9 cellular contexts compared by ENCODE assay signal in genomic region chr19:6378036-6378435, GRCh38. TPM values are rescaled to one million over a fixed set of nuclear protein-coding genes. Genes with fewer than 3 reads are reported as not detected.
A peak's percentile ranks its signal among the peaks of the same experiment; 100 is the strongest.
DNase-seq lines count a peak whose midpoint lies in the region; ATAC-seq, FAIRE-seq and TF ChIP-seq lines count a peak whose summit lies in the region.
"Had no signal": no experiment of that assay in that cellular context is flagged by ENCODE, and none has a peak within 500 bp of the region (broad histone marks: within the 10 kb centered on the region; RNA-seq: fewer than 3 reads in every experiment).

No MANE protein-coding gene starts in this region.

- H3K4me3 ChIP-seq in GM23248 (no peak overlapping the region), endothelial cell of umbilical vein (replicated peaks in 1 of 3; ENCODE audit: insufficient read depth in 1 of 3, low read depth in 1 of 3, low read length in 3 of 3) (no peak overlapping the region), osteoblast (ENCODE audit: insufficient read depth, low read length) (no peak overlapping the region), suprapubic skin (no peak overlapping the region)

- no TSS peak for BruUV-seq in endothelial cell of umbilical vein (replicated peaks; lab: Mats Ljungman, UMichigan)

- H3K9ac ChIP-seq in GM23248 (no peak overlapping the region), endothelial cell of umbilical vein (replicated peaks; ENCODE audit: extremely low read depth, insufficient read depth, low read length) (no peak overlapping the region)

- no peak for TF ChIP-seq EP300 in suprapubic skin (IDR thresholded peaks at IDR 0.05)

- no peak overlapping the region for H3K4me2 ChIP-seq in GM23248 (ENCODE audit: unreplicated experiment)
- no peak overlapping the region for H3K4me2 ChIP-seq in endothelial cell of umbilical vein (ENCODE audit: insufficient read depth, low read length)
- H3K4me2 ChIP-seq in osteoblast (ENCODE audit: insufficient read depth, low read length): no peak overlapping the region

- no peaks in the 10 kb centered on the region for H3K9me2 ChIP-seq in GM23248 (ENCODE audit: insufficient read depth)

- H3K9me3 ChIP-seq in GM23248 (ENCODE audit: low read depth) (no peaks in the 10 kb centered on the region), endothelial cell of umbilical vein (replicated peaks; ENCODE audit: control insufficient read depth, insufficient read depth, low read length) (no peaks in the 10 kb centered on the region), osteoblast (ENCODE audit: low read depth, low read length) (no peaks in the 10 kb centered on the region), suprapubic skin (no peaks in the 10 kb centered on the region)

- H3K79me2 ChIP-seq in GM23248 (ENCODE audit: insufficient read depth) (no peaks in the 10 kb centered on the region), endothelial cell of umbilical vein (ENCODE audit: control insufficient read depth, insufficient read depth, low read length) (no peaks in the 10 kb centered on the region), osteoblast (ENCODE audit: insufficient read depth, low read length) (no peaks in the 10 kb centered on the region)

- CTCF ChIA-PET in endothelial cell of umbilical vein (lab: Charles Lee): interaction anchor here (1.0 kb wide), 1 partner anchor 14 kb away, joined by 3 read pairs; no protein-coding TSS in a partner anchor

- peak; percentile 47 for DNase-seq in GM23248
- peak; percentile 0 for DNase-seq in endothelial cell of umbilical vein (ENCODE audit: low read depth, low spot score)
- peak; percentile 86 for DNase-seq in osteoblast (ENCODE audit: insufficient read length, low spot score, missing footprints)
- no peak for DNase-seq in activated CD8-positive, alpha-beta memory T cell treated with anti-CD3 and anti-CD28 coated beads for 24 hours
- DNase-seq in suprapubic skin (ENCODE audit: low spot score in 2 of 2): no peak
- DNase-seq: DMS 273 treated with DMSO at 0.1 percent for 48 hours, head of caudate nucleus had no signal

- in situ Hi-C loops in GM23248 (cut with MboI): no loop called here

- H3K4me1 ChIP-seq in GM23248 (ENCODE audit: insufficient read depth) (peaks cover 10% of the 10 kb centered on the region), endothelial cell of umbilical vein (ENCODE audit: control insufficient read depth, extremely low read depth, insufficient read depth, low read length) (peaks cover 2% of the 10 kb centered on the region), osteoblast (ENCODE audit: insufficient read depth, low read length) (peaks cover 4% of the 10 kb centered on the region), suprapubic skin (peaks cover 22% of the 10 kb centered on the region)

- no peak for FAIRE-seq in endothelial cell of umbilical vein (lab: Jason Lieb, UNC)
- FAIRE-seq: colon had no signal

- TF ChIP-seq POLR2A in endothelial cell of umbilical vein (IDR thresholded peaks at IDR 0.05; ENCODE audit: low read depth, low read length) (no peak), suprapubic skin (IDR thresholded peaks at IDR 0.05) (no peak)

- H3F3A ChIP-seq in GM23248 (ENCODE audit: insufficient read depth): peaks cover 23% of the 10 kb centered on the region; the same call in 1 of the 2 replicates

- TF ChIP-seq CTCF in endothelial cell of umbilical vein (IDR thresholded peaks at IDR 0.05; ENCODE audit: extremely low read depth in 1 of 2, insufficient read depth in 1 of 2, low read depth in 1 of 2, low read length in 2 of 2) (no peak), osteoblast (IDR thresholded peaks at IDR 0.05; ENCODE audit: extremely low read depth, low read depth, low read length) (no peak), suprapubic skin (IDR thresholded peaks at IDR 0.05) (no peak)

- H3K27me3 ChIP-seq in GM23248 (replicated peaks; ENCODE audit: insufficient read depth): no peaks in the 10 kb centered on the region
- no peaks in the 10 kb centered on the region for H3K27me3 ChIP-seq in endothelial cell of umbilical vein (ENCODE audit: control insufficient read depth in 2 of 2, insufficient read depth in 2 of 2, low read length in 2 of 2)
- no peaks in the 10 kb centered on the region for H3K27me3 ChIP-seq in osteoblast (ENCODE audit: insufficient read depth, low read length)
- H3K27me3 ChIP-seq in suprapubic skin: no peaks in the 10 kb centered on the region

- H2AFZ ChIP-seq in GM23248 (no peak overlapping the region), endothelial cell of umbilical vein (ENCODE audit: low read depth, low read length) (no peak overlapping the region), osteoblast (ENCODE audit: low read length) (no peak overlapping the region)

- dilution Hi-C loops in endothelial cell of umbilical vein (cut with MboI; ENCODE audit: extremely low pct_ligation_motif_present, low sequenced_read_pairs): no loop called here

- POLR2A ChIA-PET in endothelial cell of umbilical vein (lab: Charles Lee): no interaction called here

- intact Hi-C loops in endothelial cell of umbilical vein (cut with micrococcal nuclease): no loop called here

- H3K27ac ChIP-seq in GM23248: no peak overlapping the region
- no peak overlapping the region for H3K27ac ChIP-seq in endothelial cell of umbilical vein (ENCODE audit: insufficient read depth, low read depth, low read length)
- H3K27ac ChIP-seq in osteoblast (ENCODE audit: low read depth, low read length): no peak overlapping the region
- no peak overlapping the region for H3K27ac ChIP-seq in suprapubic skin

- ATAC-seq in GM21528 (IDR thresholded peaks at IDR 0.05; ENCODE audit: low FRiP score, unreplicated experiment): no peak

- H3K9me1 ChIP-seq in endothelial cell of umbilical vein (replicated peaks; ENCODE audit: control insufficient read depth, extremely low read depth, insufficient read depth, low read length): no peaks in the 10 kb centered on the region

- 28 to 34% methylated on average over 7 of the region's 7 CpGs for WGBS in GM23248 (ENCODE audit: low coverage in 1 of 2, low lambda C conversion rate in 2 of 2, missing lambda C conversion rate in 2 of 2), 2 experiments
- WGBS in suprapubic skin: 39% methylated on average over 4 of the region's 7 CpGs

- no peaks in the 10 kb centered on the region for H4K20me1 ChIP-seq in GM23248 (ENCODE audit: insufficient read depth)
- no peaks in the 10 kb centered on the region for H4K20me1 ChIP-seq in endothelial cell of umbilical vein (replicated peaks; ENCODE audit: control insufficient read depth, extremely low read depth, insufficient read depth, low read length)
- no peaks in the 10 kb centered on the region for H4K20me1 ChIP-seq in osteoblast (ENCODE audit: insufficient read depth, low read length)

- H3K36me3 ChIP-seq in GM23248 (ENCODE audit: low read depth) (peaks cover 16% of the 10 kb centered on the region; the same call in 1 of the 2 replicates), endothelial cell of umbilical vein (ENCODE audit: control insufficient read depth in 2 of 2, extremely low read depth in 1 of 2, insufficient read depth in 2 of 2, low read length in 2 of 2) (peaks cover 9 to 30% of the 10 kb centered on the region in 2 experiments), osteoblast (ENCODE audit: insufficient read depth, low read length) (peaks cover 37% of the 10 kb centered on the region), suprapubic skin (peaks cover 54% of the 10 kb centered on the region)

RNA-seq across cellular contexts. Expression of gene PSPN, which starts 2.3 kb away (rescaled TPM):
- 0.22 and 0.89 TPM in 2 replicates for total RNA-seq in GM23248 (2014; rRNA removed; shearing (Covaris generic))
- polyA plus RNA-seq in GM23248 (2016; fragmentation: Nextera tagmentation; extraction: Ambion mirVana) (0.72 and 0.75 TPM in 2 replicates), endothelial cell of umbilical vein (0.73 and 0.84 TPM in 2 replicates)
- total RNA-seq in endothelial cell of umbilical vein (1.0 and 1.2 TPM in 2 replicates), osteoblast (1.1 and 1.2 TPM in 2 replicates), suprapubic skin (1 to 10 TPM in 3 of 4 donors, under 1 TPM in 1; 0.40 to 1.8 (median 1.4) TPM)
- polyA plus RNA-seq in endothelial cell of umbilical vein (2011; cell fraction: cytosol; rRNA removed): 0.49 and 0.69 TPM in 2 replicates
- polyA plus RNA-seq in endothelial cell of umbilical vein (2011; cell fraction: nucleus; rRNA removed): 0.66 and 0.77 TPM in 2 replicates
- polyA plus RNA-seq in endothelial cell of umbilical vein (2012): 0.64 and 1.2 TPM in 2 replicates
- polyA minus RNA-seq in endothelial cell of umbilical vein: 0.83 and 0.96 TPM in 2 replicates
- polyA minus RNA-seq in endothelial cell of umbilical vein (2011; cell fraction: cytosol; rRNA and poly(A)+ RNA removed): 1.8 TPM
- polyA minus RNA-seq in endothelial cell of umbilical vein (2011; cell fraction: nucleus; rRNA and poly(A)+ RNA removed): 0.53 and 0.58 TPM in 2 replicates

RNA-seq across cellular contexts. Expression of gene ALKBH7, which starts 5.4 kb away (rescaled TPM):
- 20.2 and 48.5 TPM in 2 replicates for total RNA-seq in GM23248 (2014; rRNA removed; shearing (Covaris generic))
- polyA plus RNA-seq in GM23248 (2016; fragmentation: Nextera tagmentation; extraction: Ambion mirVana): 72.4 and 79.8 TPM in 2 replicates
- 48.8 and 50.4 TPM in 2 replicates for total RNA-seq in endothelial cell of umbilical vein
- 59.4 and 83.2 TPM in 2 replicates for polyA plus RNA-seq in endothelial cell of umbilical vein
- 24.1 and 31.5 TPM in 2 replicates for polyA plus RNA-seq in endothelial cell of umbilical vein (2011; cell fraction: cytosol; rRNA removed)
- polyA plus RNA-seq in endothelial cell of umbilical vein (2011; cell fraction: nucleus; rRNA removed): 8.1 and 13.2 TPM in 2 replicates
- polyA plus RNA-seq in endothelial cell of umbilical vein (2012): 13.4 and 33.2 TPM in 2 replicates
- 7.2 and 9.6 TPM in 2 replicates for polyA minus RNA-seq in endothelial cell of umbilical vein
- 11.7 TPM for polyA minus RNA-seq in endothelial cell of umbilical vein (2011; cell fraction: cytosol; rRNA and poly(A)+ RNA removed)
- 1.5 and 4.6 TPM in 2 replicates for polyA minus RNA-seq in endothelial cell of umbilical vein (2011; cell fraction: nucleus; rRNA and poly(A)+ RNA removed)
- 48.9 and 52.1 TPM in 2 replicates for total RNA-seq in osteoblast
- total RNA-seq in suprapubic skin: 10 to 100 TPM; 34.1 to 74.4 (median 56.9) TPM

RNA-seq across cellular contexts. Expression of gene GTF2F1, which starts 14.9 kb away (rescaled TPM):
- total RNA-seq in GM23248 (2014; rRNA removed; shearing (Covaris generic)): 43.3 and 48.7 TPM in 2 replicates
- polyA plus RNA-seq in GM23248 (2016; fragmentation: Nextera tagmentation; extraction: Ambion mirVana) (41.2 and 44.0 TPM in 2 replicates), endothelial cell of umbilical vein (37.7 and 44.8 TPM in 2 replicates)
- total RNA-seq in endothelial cell of umbilical vein (56.4 and 58.2 TPM in 2 replicates), osteoblast (47.1 and 48.1 TPM in 2 replicates), suprapubic skin (10 to 100 TPM; 31.4 to 46.7 (median 39.4) TPM)
- 60.8 and 67.1 TPM in 2 replicates for polyA plus RNA-seq in endothelial cell of umbilical vein (2011; cell fraction: cytosol; rRNA removed)
- 43.0 and 45.9 TPM in 2 replicates for polyA plus RNA-seq in endothelial cell of umbilical vein (2011; cell fraction: nucleus; rRNA removed)
- polyA plus RNA-seq in endothelial cell of umbilical vein (2012): 56.0 and 87.8 TPM in 2 replicates
- polyA minus RNA-seq in endothelial cell of umbilical vein: 34.0 and 39.6 TPM in 2 replicates
- 26.4 TPM for polyA minus RNA-seq in endothelial cell of umbilical vein (2011; cell fraction: cytosol; rRNA and poly(A)+ RNA removed)
- 7.5 and 12.8 TPM in 2 replicates for polyA minus RNA-seq in endothelial cell of umbilical vein (2011; cell fraction: nucleus; rRNA and poly(A)+ RNA removed)

RNA-seq across cellular contexts. Expression of gene CLPP, which starts 16.7 kb away (rescaled TPM):
- total RNA-seq in GM23248 (2014; rRNA removed; shearing (Covaris generic)): 87.1 and 99.8 TPM in 2 replicates
- polyA plus RNA-seq in GM23248 (2016; fragmentation: Nextera tagmentation; extraction: Ambion mirVana) (96.0 and 101 TPM in 2 replicates), endothelial cell of umbilical vein (314 and 533 TPM in 2 replicates)
- total RNA-seq in endothelial cell of umbilical vein (120 and 137 TPM in 2 replicates), osteoblast (31.5 and 32.4 TPM in 2 replicates), suprapubic skin (10 to 100 TPM; 48.7 to 75.0 (median 72.0) TPM)
- polyA plus RNA-seq in endothelial cell of umbilical vein (2011; cell fraction: cytosol; rRNA removed): 108 and 142 TPM in 2 replicates
- 46.8 and 55.1 TPM in 2 replicates for polyA plus RNA-seq in endothelial cell of umbilical vein (2011; cell fraction: nucleus; rRNA removed)
- polyA plus RNA-seq in endothelial cell of umbilical vein (2012): 84.5 and 117 TPM in 2 replicates
- polyA minus RNA-seq in endothelial cell of umbilical vein: 39.5 and 61.9 TPM in 2 replicates
- 62.6 TPM for polyA minus RNA-seq in endothelial cell of umbilical vein (2011; cell fraction: cytosol; rRNA and poly(A)+ RNA removed)
- polyA minus RNA-seq in endothelial cell of umbilical vein (2011; cell fraction: nucleus; rRNA and poly(A)+ RNA removed): 8.4 and 11.4 TPM in 2 replicates

RNA-seq across cellular contexts. Expression of gene ACER1, which starts 44.6 kb away (rescaled TPM):
- 0.22 and 1.0 TPM in 2 replicates for total RNA-seq in GM23248 (2014; rRNA removed; shearing (Covaris generic))
- polyA plus RNA-seq in GM23248 (2016; fragmentation: Nextera tagmentation; extraction: Ambion mirVana): 0.16 TPM in 1 of 2 replicates, not detected in the other
- not detected in 2 replicates for total RNA-seq in endothelial cell of umbilical vein
- 0.04 TPM in 1 of 2 replicates, not detected in the other for polyA plus RNA-seq in endothelial cell of umbilical vein
- polyA plus RNA-seq in endothelial cell of umbilical vein (2011; cell fraction: cytosol; rRNA removed): 0.05 TPM in 1 of 2 replicates, not detected in the other
- not detected in 2 replicates for polyA plus RNA-seq in endothelial cell of umbilical vein (2011; cell fraction: nucleus; rRNA removed)
- not detected in 2 replicates for polyA plus RNA-seq in endothelial cell of umbilical vein (2012)
- polyA minus RNA-seq in endothelial cell of umbilical vein: 0.51 TPM in 1 of 2 replicates, not detected in the other
- polyA minus RNA-seq in endothelial cell of umbilical vein (2011; cell fraction: cytosol; rRNA and poly(A)+ RNA removed): not detected
- not detected in 2 replicates for polyA minus RNA-seq in endothelial cell of umbilical vein (2011; cell fraction: nucleus; rRNA and poly(A)+ RNA removed)
- total RNA-seq in osteoblast: under 0.01 TPM in 1 of 2 replicates, not detected in the other
- 10 to 100 TPM; 22.2 to 81.4 (median 51.8) TPM for total RNA-seq in suprapubic skin

Comparison
In these comparisons a context has a peak if more than half of its experiments do, and no peak if none do; other contexts are left out.
1. DNase-seq: peak in GM23248 (single experiment), endothelial cell of umbilical vein (single experiment) and osteoblast (single experiment); none in activated CD8-positive, alpha-beta memory T cell treated with anti-CD3 and anti-CD28 coated beads for 24 hours (single experiment) and suprapubic skin (0 of 2).